9 cellular contexts compared by ENCODE assay signal in the genomic region with DNA sequence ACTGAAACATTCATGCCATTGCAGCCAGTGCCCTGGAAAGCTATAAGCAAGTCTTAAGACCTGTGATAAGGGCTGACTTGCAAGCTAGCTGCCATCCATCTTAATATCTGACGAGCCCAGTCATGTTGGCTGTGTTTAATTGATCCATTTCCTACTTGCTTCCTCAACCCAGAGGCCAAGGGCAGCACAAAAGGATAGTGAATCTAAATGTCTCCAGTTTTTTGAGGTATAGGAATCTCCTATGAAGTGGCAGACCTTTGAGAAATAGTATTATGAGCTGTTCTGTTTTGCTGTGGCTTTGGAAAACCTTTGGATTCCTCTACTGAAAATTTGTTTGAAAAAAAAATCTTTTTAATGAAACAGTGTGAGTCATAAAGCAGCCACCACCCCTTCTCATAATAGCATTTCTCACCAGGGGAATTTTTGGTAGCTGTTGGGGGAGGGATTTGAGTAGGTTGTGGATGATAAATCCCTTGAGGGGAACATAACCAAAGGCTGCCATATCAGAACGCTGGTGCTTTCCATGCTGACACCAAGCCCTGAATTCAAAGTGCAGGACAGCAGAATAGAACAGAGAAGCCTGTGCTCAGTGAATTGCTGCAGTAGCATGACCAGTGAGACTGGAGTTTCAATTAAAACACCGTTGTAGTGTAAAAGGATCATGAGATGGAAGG. TPM values are rescaled to one million over a fixed set of nuclear protein-coding genes. Genes with fewer than 3 reads are reported as not detected.
DNase-seq lines count a peak whose midpoint lies in the region; ATAC-seq, FAIRE-seq and TF ChIP-seq lines count a peak whose summit lies in the region.
"Had no signal": no experiment of that assay in that cellular context is flagged by ENCODE, and none has a peak within 500 bp of the region (broad histone marks: within the 10 kb centered on the region; RNA-seq: fewer than 3 reads in every experiment).

No MANE protein-coding gene starts in this region.

- peak; percentile 59 for ATAC-seq in GM18499 (IDR thresholded peaks at IDR 0.05; ENCODE audit: insufficient read depth, unreplicated experiment)

- H3K4me1 ChIP-seq in kidney (ENCODE audit: control insufficient read depth in 1 of 2, insufficient read depth in 1 of 2, low read depth in 1 of 2, low read length in 2 of 2) = peaks cover 12% of the 10 kb centered on the region in 2 donors

- in situ Hi-C loops in G401 (cut with HindIII; ENCODE audit: low sequenced_read_pairs) = no loop called here

- H3K9ac ChIP-seq in kidney (ENCODE audit: low read length in 2 of 2) = peak overlapping the region in 1 of 2 donors; percentile 43

- H3K27ac ChIP-seq in angular gyrus (ENCODE audit: low read depth, low read length) = peak overlapping the region; percentile 62
- peak overlapping the region; percentile 87 to 89 for H3K27ac ChIP-seq in kidney (ENCODE audit: low read depth in 2 of 2, low read length in 2 of 2)

- DNase-seq in HFF-Myc (ENCODE audit: extremely low read depth, low read depth) (peak; percentile 58), NOMO-1 treated with DMSO at 0.1 percent for 48 hours (lab: John Stamatoyannopoulos, UW; ENCODE audit: unreplicated experiment) (peak; percentile 45), kidney (no peak), NCI-H2196 treated with DMSO at 0.1 percent for 48 hours (lab: John Stamatoyannopoulos, UW; ENCODE audit: unreplicated experiment) (no peak), G401 (ENCODE audit: low spot score) (no peak)
- DNase-seq in stimulated activated CD4-positive, alpha-beta T cell treated with anti-CD3 and anti-CD28 coated beads, TNF-alpha, amount 100 ng/mL, for 24 hours (ENCODE audit: low read depth in 3 of 3) = peak; percentile 27 to 51 (median 47)

- no peak for TF ChIP-seq CTCF in HFF-Myc (IDR thresholded peaks at IDR 0.05; ENCODE audit: low read depth, low read length, missing control alignments)
- TF ChIP-seq CTCF in kidney (IDR thresholded peaks at IDR 0.05; ENCODE audit: borderline replicate concordance, extremely low read depth, insufficient read depth) = no peak

- no peaks in the 10 kb centered on the region for H3K36me3 ChIP-seq in kidney (ENCODE audit: control insufficient read depth in 1 of 2, insufficient read depth in 2 of 2, low read length in 2 of 2)

- H3K4me3 ChIP-seq in HFF-Myc (replicated peaks; ENCODE audit: low read depth, low read length) = no peak overlapping the region
- peak overlapping the region in 1 of 2 donors; percentile 12 for H3K4me3 ChIP-seq in kidney (ENCODE audit: low read length in 2 of 2)

- FAIRE-seq in kidney (lab: Jason Lieb, UNC) = no peak
- FAIRE-seq: colon had no signal

- H3K9me3 ChIP-seq in kidney (ENCODE audit: control insufficient read depth in 1 of 2, low read length in 2 of 2) = no peaks in the 10 kb centered on the region

- intact Hi-C loops in kidney (cut with DNase I) = no loop called here

RNA-seq across cellular contexts. Expression of gene ZNRF1, which starts 12.9 kb away (rescaled TPM):
- 23.1 TPM for total RNA-seq in kidney
- 10.8 TPM for polyA plus RNA-seq in kidney (ENCODE audit: insufficient read depth, low read depth, low replicate concordance)
- 15.4 and 21.2 TPM in 2 replicates for total RNA-seq in G401 (2014; rRNA removed; shearing (Covaris generic))

RNA-seq across cellular contexts. Expression of gene WDR59, which starts 26.8 kb away (rescaled TPM):
- total RNA-seq in kidney = 60.0 TPM
- 32.6 TPM for polyA plus RNA-seq in kidney (ENCODE audit: insufficient read depth, low read depth, low replicate concordance)
- 39.5 and 58.5 TPM in 2 replicates for total RNA-seq in G401 (2014; rRNA removed; shearing (Covaris generic))

Comparison
In these comparisons a context has a peak if more than half of its experiments do, and no peak if none do; other contexts are left out.
1. DNase-seq: peak in HFF-Myc (single experiment), NOMO-1 treated with DMSO at 0.1 percent for 48 hours (single experiment) and stimulated activated CD4-positive, alpha-beta T cell treated with anti-CD3 and anti-CD28 coated beads, TNF-alpha, amount 100 ng/mL, for 24 hours (3 of 3); none in kidney (single experiment), NCI-H2196 treated with DMSO at 0.1 percent for 48 hours (single experiment) and G401 (single experiment).